Comparison of ENCODE assay signal across 1 cellular context in genomic region chr17:921161-921560, GRCh38.
TF ChIP-seq lines count a peak whose summit lies in the region.

No MANE protein-coding gene starts in this region.

TF ChIP-seq in IMR-90, 13 proteins besides CTCF, POLR2A, EP300 and RAD21 (continued from another document):
- TF ChIP-seq BHLHE40 (IDR thresholded peaks at IDR 0.05; ENCODE audit: low read depth, low read length) (no peak), RFX5 (IDR thresholded peaks at IDR 0.05; ENCODE audit: low read depth, low read length) (no peak), MAFK (IDR thresholded peaks at IDR 0.05; ENCODE audit: low read depth, low read length) (no peak), SMC3 (IDR thresholded peaks at IDR 0.05; ENCODE audit: low read depth, low read length) (no peak), NFE2L2 (IDR thresholded peaks at IDR 0.05; ENCODE audit: low read depth, low read length) (no peak), RCOR1 (IDR thresholded peaks at IDR 0.05; ENCODE audit: insufficient replicate concordance, low read length) (no peak), MAZ (IDR thresholded peaks at IDR 0.05; ENCODE audit: borderline replicate concordance, low read depth, low read length) (no peak), CHD1 (IDR thresholded peaks at IDR 0.05; ENCODE audit: low read depth, low read length) (no peak)
